ENCODE assay signal across 8 cellular contexts in genomic region chr11:125063429-125064043, GRCh38. TPM values are rescaled to one million over a fixed set of nuclear protein-coding genes. Genes with fewer than 3 reads are reported as not detected.
DNase-seq lines count a peak whose midpoint lies in the region; ATAC-seq, FAIRE-seq and TF ChIP-seq lines count a peak whose summit lies in the region.

No MANE protein-coding gene starts in this region.

- H3K9ac ChIP-seq in kidney (ENCODE audit: low read length in 2 of 2): peak overlapping the region in 1 of 2 donors; percentile 57
- peak overlapping the region; percentile 53 to 65 for H3K9ac ChIP-seq in stomach smooth muscle (ENCODE audit: low read length in 2 of 2)

- TF ChIP-seq POLR2A in GM19193 (IDR thresholded peaks at IDR 0.05; ENCODE audit: extremely low read depth, insufficient read depth, insufficient read length): peak; percentile 18

- H3K4me1 ChIP-seq in kidney (ENCODE audit: control insufficient read depth in 1 of 2, insufficient read depth in 1 of 2, low read depth in 1 of 2, low read length in 2 of 2) (peaks cover 0 to 5% of the 10 kb centered on the region in 2 donors), stomach smooth muscle (ENCODE audit: control insufficient read depth, insufficient read depth, low read length) (peaks cover 7% of the 10 kb centered on the region)

- no peak for TF ChIP-seq CTCF in kidney (IDR thresholded peaks at IDR 0.05; ENCODE audit: borderline replicate concordance, extremely low read depth, insufficient read depth)

- peak overlapping the region in 1 of 2 donors; percentile 45 for H3K27ac ChIP-seq in kidney (ENCODE audit: low read depth in 2 of 2, low read length in 2 of 2)
- no peak overlapping the region for H3K27ac ChIP-seq in stomach smooth muscle (ENCODE audit: low read length)

- H3K4me3 ChIP-seq in kidney (ENCODE audit: low read length in 2 of 2) (peak overlapping the region; percentile 53 to 70), stomach smooth muscle (ENCODE audit: low read length in 2 of 2) (peak overlapping the region; percentile 81 to 83)

- no peak for FAIRE-seq in kidney (lab: Jason Lieb, UNC)

- no peaks in the 10 kb centered on the region for H3K27me3 ChIP-seq in stomach smooth muscle (ENCODE audit: control insufficient read depth in 1 of 2, insufficient read depth in 2 of 2, low read length in 2 of 2)

- no peaks in the 10 kb centered on the region for H3K9me3 ChIP-seq in kidney (ENCODE audit: control insufficient read depth in 1 of 2, low read length in 2 of 2)
- H3K9me3 ChIP-seq in stomach smooth muscle (ENCODE audit: control insufficient read depth in 2 of 2, low read length in 2 of 2): no peaks in the 10 kb centered on the region

- H3K36me3 ChIP-seq in kidney (ENCODE audit: control insufficient read depth in 1 of 2, insufficient read depth in 2 of 2, low read length in 2 of 2) (no peaks in the 10 kb centered on the region), stomach smooth muscle (ENCODE audit: control insufficient read depth in 2 of 2, insufficient read depth in 2 of 2, low read length in 2 of 2) (no peaks in the 10 kb centered on the region)

- intact Hi-C loops in kidney (cut with DNase I): no loop called here

- DNase-seq in AG20443 (ENCODE audit: low spot score) (peak; percentile 19), astrocyte of the hippocampus (ENCODE audit: low read depth, low spot score) (peak; percentile 17), kidney (peak; percentile 71), cerebellar nuclear complex (lab: John Stamatoyannopoulos, UW) (no peak), anterior cingulate cortex (lab: John Stamatoyannopoulos, UW) (no peak)

- ATAC-seq in HG03196 (IDR thresholded peaks at IDR 0.05; ENCODE audit: unreplicated experiment): peak; percentile 23

RNA-seq across cellular contexts. Expression of gene SLC37A2, which starts 0.4 kb away (rescaled TPM):
- 6.1 TPM for total RNA-seq in kidney
- 0.82 TPM for polyA plus RNA-seq in kidney (ENCODE audit: insufficient read depth, low read depth, low replicate concordance)

RNA-seq across cellular contexts. Expression of gene TMEM218, which starts 47.9 kb away (rescaled TPM):
- 22.9 TPM for total RNA-seq in kidney
- 33.4 TPM for polyA plus RNA-seq in kidney (ENCODE audit: insufficient read depth, low read depth, low replicate concordance)

Comparison
In these comparisons a context has a peak if more than half of its experiments do, and no peak if none do; other contexts are left out.
1. DNase-seq: peak in AG20443 (single experiment), astrocyte of the hippocampus (single experiment) and kidney (single experiment); none in cerebellar nuclear complex (0 of 2) and anterior cingulate cortex (0 of 58).